19 cellular contexts compared by ENCODE assay signal in the genomic region with DNA sequence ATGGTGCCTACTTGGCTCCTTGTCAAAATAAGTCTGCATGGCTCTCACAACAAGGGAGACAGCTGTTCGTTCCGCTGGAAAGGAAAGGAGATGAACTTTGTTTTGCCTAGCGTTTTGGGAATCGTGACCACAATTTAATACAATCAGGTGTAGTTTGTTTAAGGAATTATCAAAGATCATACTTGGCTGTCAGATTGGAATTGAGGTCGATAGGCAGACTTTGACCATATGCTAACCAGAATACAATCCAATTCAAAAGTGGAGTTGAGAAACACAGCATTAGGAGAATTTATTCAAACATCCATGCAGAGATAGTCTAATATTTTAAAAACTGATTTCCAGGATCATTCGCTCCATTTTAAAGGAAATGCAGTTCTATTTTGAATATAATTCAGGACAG.
"Had no signal": no experiment of that assay in that cellular context is flagged by ENCODE, and none has a peak within 500 bp of the region (broad histone marks: within the 10 kb centered on the region; RNA-seq: fewer than 3 reads in every experiment).

No MANE protein-coding gene starts in this region.

- H3K4me1 Mint-ChIP-seq: immature natural killer cell, naive B cell, nephron had no signal

- H3K27me3 Mint-ChIP-seq: dendritic cell treated with granulocyte-macrophage colony-stimulating factor and Interleukin-4, amounts not matched to agents 40 ng/mL and 50 ng/mL, for 4 days; effector memory CD8-positive, alpha-beta T cell; naive B cell had no signal

- H3K27ac ChIP-seq: epithelial cell of prostate, esophagus muscularis mucosa, gastroesophageal sphincter, left ventricle myocardium inferior, parathyroid adenoma, psoas muscle, sigmoid colon had no signal

- H3K4me1 ChIP-seq: esophagus muscularis mucosa, gastroesophageal sphincter, left ventricle myocardium inferior, parathyroid adenoma, psoas muscle, sigmoid colon had no signal

- H3K4me3 ChIP-seq: esophagus muscularis mucosa, gastroesophageal sphincter, left ventricle myocardium inferior, lung, psoas muscle, sigmoid colon had no signal

- DNase-seq: effector memory CD8-positive, alpha-beta T cell; immature natural killer cell; left ventricle myocardium inferior; mesendoderm; naive B cell; psoas muscle; retina; sigmoid colon; small intestine; stimulated activated CD4-positive, alpha-beta T cell treated with anti-CD3 and anti-CD28 coated beads, Interleukin-12 subunit alpha, Interleukin-12 subunit beta, amount 100 ng/mL, for 4 hours; stimulated activated naive CD4-positive, alpha-beta T cell; trophoblast cell had no signal

- H3K27me3 ChIP-seq: esophagus muscularis mucosa, gastroesophageal sphincter, sigmoid colon had no signal

- H3K4me3 Mint-ChIP-seq: dendritic cell treated with granulocyte-macrophage colony-stimulating factor and Interleukin-4, amounts not matched to agents 40 ng/mL and 50 ng/mL, for 4 days; effector memory CD8-positive, alpha-beta T cell; immature natural killer cell; naive B cell; nephron had no signal

- H3K9ac ChIP-seq: parathyroid adenoma had no signal

- H2AFZ ChIP-seq: parathyroid adenoma had no signal

- H3K27ac Mint-ChIP-seq: dendritic cell treated with granulocyte-macrophage colony-stimulating factor and Interleukin-4, amounts not matched to agents 40 ng/mL and 50 ng/mL, for 4 days; effector memory CD8-positive, alpha-beta T cell; immature natural killer cell; nephron had no signal
